In the genomic region with DNA sequence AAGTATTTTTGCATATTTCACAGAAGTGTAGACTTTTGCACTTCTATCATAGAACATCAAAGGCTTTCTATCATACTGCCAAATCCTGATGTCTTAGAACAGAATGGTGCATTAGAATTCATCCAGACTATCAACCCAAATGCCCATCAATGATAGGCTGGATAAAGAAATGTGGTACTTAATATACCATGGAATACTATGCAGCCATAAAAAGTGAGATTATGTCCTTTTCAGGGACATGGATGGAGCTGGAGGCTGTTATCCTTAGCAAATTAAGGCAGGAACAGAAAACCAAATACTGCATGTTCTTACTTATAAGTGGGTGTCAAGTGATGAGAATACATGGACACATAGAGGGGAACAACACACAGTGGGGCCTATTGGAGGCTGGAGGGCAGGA, we compare ENCODE assay signal across 28 cellular contexts.
"Had no signal": no experiment of that assay in that cellular context is flagged by ENCODE, and none has a peak within 500 bp of the region (broad histone marks: within the 10 kb centered on the region; RNA-seq: fewer than 3 reads in every experiment).

No MANE protein-coding gene starts in this region.

- H3K4me2 ChIP-seq: neural progenitor cell had no signal

- ATAC-seq: psoas muscle; right cardiac atrium; right lobe of liver; stimulated activated effector memory CD8-positive, alpha-beta T cell treated with anti-CD3 and anti-CD28 coated beads, Interleukin-12 subunit alpha, Interleukin-12 subunit beta, amount 100 ng/mL, for 72 hours; stimulated activated naive B cell treated with anti-CD40 and anti-IgM and Interleukin-4, amounts not matched to agents 10 μg/mL and 1 μg/mL and 100 μg/mL, for 72 hours had no signal

- H3K27me3 ChIP-seq: neural progenitor cell, ovary, right lobe of liver, sigmoid colon, stomach, thyroid gland, tibial nerve, upper lobe of left lung, vagina had no signal

- FAIRE-seq: small intestine, urothelium cell line had no signal

- H3K27ac Mint-ChIP-seq: nephron; neural progenitor cell; progenitor cell of endocrine pancreas; stimulated activated effector memory CD8-positive, alpha-beta T cell treated with anti-CD3 and anti-CD28 coated beads, Interleukin-12 subunit alpha, Interleukin-12 subunit beta, amount 100 ng/mL, for 72 hours; stimulated activated naive B cell treated with anti-CD40 and anti-IgM and Interleukin-4, amounts not matched to agents 10 μg/mL and 1 μg/mL and 100 μg/mL, for 72 hours; stimulated activated naive CD8-positive, alpha-beta T cell treated with anti-CD3 and anti-CD28 coated beads, Interleukin-15, Interleukin-2, amounts not matched to agents 100 ng/mL and 50 ng/mL, for 24 hours had no signal

- H3K27ac ChIP-seq: neural progenitor cell, ovary, parathyroid adenoma, psoas muscle, right lobe of liver, sigmoid colon, stomach, thoracic aorta, thyroid gland, tibial nerve, upper lobe of left lung, vagina had no signal

- H3K4me3 ChIP-seq: neural progenitor cell, ovary, psoas muscle, right lobe of liver, sigmoid colon, stomach, thoracic aorta, thyroid gland, tibial nerve, upper lobe of left lung, vagina had no signal

- H2AFZ ChIP-seq: neural progenitor cell, parathyroid adenoma had no signal

- H3K27me3 Mint-ChIP-seq: progenitor cell of endocrine pancreas; stimulated activated naive B cell treated with anti-CD40 and anti-IgM and Interleukin-4, amounts not matched to agents 10 μg/mL and 1 μg/mL and 100 μg/mL, for 72 hours; stimulated activated naive CD8-positive, alpha-beta T cell treated with anti-CD3 and anti-CD28 coated beads, Interleukin-15, Interleukin-2, amounts not matched to agents 100 ng/mL and 50 ng/mL, for 24 hours had no signal

- H3K4me3 Mint-ChIP-seq: nephron; neural progenitor cell; stimulated activated effector memory CD8-positive, alpha-beta T cell treated with anti-CD3 and anti-CD28 coated beads, Interleukin-12 subunit alpha, Interleukin-12 subunit beta, amount 100 ng/mL, for 72 hours; stimulated activated naive B cell treated with anti-CD40 and anti-IgM and Interleukin-4, amounts not matched to agents 10 μg/mL and 1 μg/mL and 100 μg/mL, for 72 hours; stimulated activated naive CD8-positive, alpha-beta T cell treated with anti-CD3 and anti-CD28 coated beads, Interleukin-15, Interleukin-2, amounts not matched to agents 100 ng/mL and 50 ng/mL, for 24 hours had no signal

- DNase-seq: occipital lobe; ovary; posterior cingulate gyrus; psoas muscle; right cardiac atrium; right lobe of liver; sigmoid colon; small intestine; stimulated activated CD4-positive, alpha-beta T cell treated with anti-CD3 and anti-CD28 coated beads, Interleukin-15, amount 100 ng/mL, for 24 hours; stimulated activated CD4-positive, alpha-beta T cell treated with anti-CD3 and anti-CD28 coated beads, Interleukin-2, amount 100 ng/mL, for 24 hours; stimulated activated CD4-positive, alpha-beta T cell treated with anti-CD3 and anti-CD28 coated beads, Interleukin-2, amount 100 ng/mL, for 48 hours; stimulated activated CD4-positive, alpha-beta T cell treated with anti-CD3 and anti-CD28 coated beads, Interleukin-4, amount 100 ng/mL, for 24 hours; stimulated activated naive B cell treated with anti-CD40 and anti-IgM and Interleukin-4, amounts not matched to agents 10 μg/mL and 1 μg/mL and 100 μg/mL, for 72 hours; stimulated activated naive CD4-positive, alpha-beta T cell treated with Interleukin-2 at 50 U/mL for 16 hours; stomach; thyroid gland; trophoblast cell; upper lobe of left lung had no signal

- H3K9me3 Mint-ChIP-seq: nephron; neural progenitor cell; stimulated activated effector memory CD8-positive, alpha-beta T cell treated with anti-CD3 and anti-CD28 coated beads, Interleukin-12 subunit alpha, Interleukin-12 subunit beta, amount 100 ng/mL, for 72 hours; stimulated activated naive B cell treated with anti-CD40 and anti-IgM and Interleukin-4, amounts not matched to agents 10 μg/mL and 1 μg/mL and 100 μg/mL, for 72 hours; stimulated activated naive CD8-positive, alpha-beta T cell treated with anti-CD3 and anti-CD28 coated beads, Interleukin-15, Interleukin-2, amounts not matched to agents 100 ng/mL and 50 ng/mL, for 24 hours had no signal

- H3K9ac ChIP-seq: neural progenitor cell, parathyroid adenoma had no signal

- H3K36me3 Mint-ChIP-seq: stimulated activated effector memory CD8-positive, alpha-beta T cell treated with anti-CD3 and anti-CD28 coated beads, Interleukin-12 subunit alpha, Interleukin-12 subunit beta, amount 100 ng/mL, for 72 hours had no signal

- H3K36me3 ChIP-seq: neural progenitor cell, ovary, right lobe of liver, thoracic aorta, thyroid gland, upper lobe of left lung, vagina had no signal

- H3K4me1 ChIP-seq: psoas muscle, sigmoid colon, thyroid gland, vagina had no signal

- H3K9me3 ChIP-seq: ovary, psoas muscle, right lobe of liver, sigmoid colon, stomach, thoracic aorta, thyroid gland, tibial nerve, upper lobe of left lung, vagina had no signal

- H3K79me2 ChIP-seq: parathyroid adenoma had no signal
